Comparison of ENCODE assay signal across 8 cellular contexts in genomic region chrX:11381464-11381863, GRCh38.
DNase-seq lines count a peak whose midpoint lies in the region; ATAC-seq, FAIRE-seq and TF ChIP-seq lines count a peak whose summit lies in the region.

No MANE protein-coding gene starts in this region.

- intact Hi-C loops in endothelial cell of umbilical vein (cut with micrococcal nuclease), result loop anchor here (1.0 to 2.0 kb wide), 3 partner anchors 45 to 237 kb away; no protein-coding TSS in a partner anchor

- BruUV-seq in endothelial cell of umbilical vein (replicated peaks; lab: Mats Ljungman, UMichigan), result no TSS peak

- no peak for TF ChIP-seq POLR2A in endothelial cell of umbilical vein (IDR thresholded peaks at IDR 0.05; ENCODE audit: low read depth, low read length)

- H3K27me3 ChIP-seq in OCI-LY3 (ENCODE audit: low read depth, low read length) (no peaks in the 10 kb centered on the region), endothelial cell of umbilical vein (ENCODE audit: control insufficient read depth in 2 of 2, insufficient read depth in 2 of 2, low read length in 2 of 2) (no peaks in the 10 kb centered on the region)

- H3K9me3 ChIP-seq in OCI-LY3 (ENCODE audit: insufficient read depth, low read length) (no peaks in the 10 kb centered on the region), endothelial cell of umbilical vein (replicated peaks; ENCODE audit: control insufficient read depth, insufficient read depth, low read length) (no peaks in the 10 kb centered on the region)

- H3K4me1 Mint-ChIP-seq in activated naive CD8-positive, alpha-beta T cell treated with anti-CD3 and anti-CD28 coated beads for 36 hours, result no peaks in the 10 kb centered on the region

- H3K9me1 ChIP-seq in endothelial cell of umbilical vein (replicated peaks; ENCODE audit: control insufficient read depth, extremely low read depth, insufficient read depth, low read length), result no peaks in the 10 kb centered on the region

- no peak overlapping the region for H3K4me3 Mint-ChIP-seq in activated naive CD8-positive, alpha-beta T cell treated with anti-CD3 and anti-CD28 coated beads for 36 hours

- H3K79me2 ChIP-seq in OCI-LY3 (ENCODE audit: low read length) (no peaks in the 10 kb centered on the region), endothelial cell of umbilical vein (ENCODE audit: control insufficient read depth, insufficient read depth, low read length) (no peaks in the 10 kb centered on the region)

- H3K9me3 Mint-ChIP-seq in activated naive CD8-positive, alpha-beta T cell treated with anti-CD3 and anti-CD28 coated beads for 36 hours, result no peaks in the 10 kb centered on the region

- peak overlapping the region; percentile 61 for H3K4me3 ChIP-seq in OCI-LY3 (ENCODE audit: low read length)
- no peak overlapping the region for H3K4me3 ChIP-seq in endothelial cell of umbilical vein (replicated peaks in 1 of 3; ENCODE audit: insufficient read depth in 1 of 3, low read depth in 1 of 3, low read length in 3 of 3)

- H3K4me2 ChIP-seq in OCI-LY3 (ENCODE audit: low read length) (peak overlapping the region; percentile 67), endothelial cell of umbilical vein (ENCODE audit: insufficient read depth, low read length) (no peak overlapping the region)

- no peaks in the 10 kb centered on the region for H3K36me3 ChIP-seq in OCI-LY3 (replicated peaks; ENCODE audit: low read depth, low read length)
- no peaks in the 10 kb centered on the region for H3K36me3 ChIP-seq in endothelial cell of umbilical vein (ENCODE audit: control insufficient read depth in 2 of 2, extremely low read depth in 1 of 2, insufficient read depth in 2 of 2, low read length in 2 of 2)

- dilution Hi-C loops in endothelial cell of umbilical vein (cut with MboI; ENCODE audit: extremely low pct_ligation_motif_present, low sequenced_read_pairs), result no loop called here

- peak; percentile 58 for DNase-seq in DMS53 (lab: John Stamatoyannopoulos, UW)
- DNase-seq in GM19239 (ENCODE audit: insufficient read length, low spot score), result no peak
- peak; percentile 74 for DNase-seq in endothelial cell of umbilical vein (ENCODE audit: low read depth, low spot score)
- peak; percentile 44 for DNase-seq in mucosa of gallbladder (ENCODE audit: low spot score)
- no peak for DNase-seq in stimulated activated CD4-positive, alpha-beta T cell treated with anti-CD3 and anti-CD28 coated beads, Interleukin-4, amount 100 ng/mL, for 24 hours
- DNase-seq in activated naive CD8-positive, alpha-beta T cell treated with anti-CD3 and anti-CD28 coated beads for 36 hours, result no peak

- H3K36me3 Mint-ChIP-seq in activated naive CD8-positive, alpha-beta T cell treated with anti-CD3 and anti-CD28 coated beads for 36 hours, result no peaks in the 10 kb centered on the region

- CTCF ChIA-PET in endothelial cell of umbilical vein (lab: Charles Lee), result interaction anchor here (0.6 to 2.6 kb wide), 32 partner anchors 9 to 389 kb away, joined by 3 to 21 read pairs (median 4); no protein-coding TSS in a partner anchor

- POLR2A ChIA-PET in endothelial cell of umbilical vein (lab: Charles Lee), result no interaction called here

- H2AFZ ChIP-seq in OCI-LY3 (ENCODE audit: low read depth, low read length) (peak overlapping the region; percentile 74), endothelial cell of umbilical vein (ENCODE audit: low read depth, low read length) (no peak overlapping the region)

- peak; percentile 95 for ATAC-seq in HG03354 (IDR thresholded peaks at IDR 0.05; ENCODE audit: poor library complexity, severe bottlenecking, unreplicated experiment)

- peak overlapping the region; percentile 35; the same call in 1 of the 2 replicates for H3K9ac ChIP-seq in OCI-LY3 (ENCODE audit: low read length)
- H3K9ac ChIP-seq in endothelial cell of umbilical vein (replicated peaks; ENCODE audit: extremely low read depth, insufficient read depth, low read length), result no peak overlapping the region

- peaks cover 8% of the 10 kb centered on the region; the same call in 1 of the 2 replicates for H3K4me1 ChIP-seq in OCI-LY3 (ENCODE audit: low read length)
- peaks cover 3% of the 10 kb centered on the region for H3K4me1 ChIP-seq in endothelial cell of umbilical vein (ENCODE audit: control insufficient read depth, extremely low read depth, insufficient read depth, low read length)

- TF ChIP-seq CTCF in OCI-LY3 (IDR thresholded peaks at IDR 0.05; ENCODE audit: low read depth, low read length) (peak; percentile 59), endothelial cell of umbilical vein (IDR thresholded peaks at IDR 0.05; ENCODE audit: extremely low read depth in 1 of 2, insufficient read depth in 1 of 2, low read depth in 1 of 2, low read length in 2 of 2) (peak; percentile 35 to 46)

- H3K27ac Mint-ChIP-seq in activated naive CD8-positive, alpha-beta T cell treated with anti-CD3 and anti-CD28 coated beads for 36 hours, result no peak overlapping the region

- H3K27me3 Mint-ChIP-seq in activated naive CD8-positive, alpha-beta T cell treated with anti-CD3 and anti-CD28 coated beads for 36 hours, result peaks cover 3% of the 10 kb centered on the region

- H4K20me1 ChIP-seq in OCI-LY3 (ENCODE audit: insufficient read depth, low read length), result no peaks in the 10 kb centered on the region
- H4K20me1 ChIP-seq in endothelial cell of umbilical vein (replicated peaks; ENCODE audit: control insufficient read depth, extremely low read depth, insufficient read depth, low read length), result no peaks in the 10 kb centered on the region

- H3K27ac ChIP-seq in OCI-LY3 (ENCODE audit: low read length) (no peak overlapping the region), endothelial cell of umbilical vein (ENCODE audit: insufficient read depth, low read depth, low read length) (no peak overlapping the region)

- peak; percentile 84 for FAIRE-seq in GM19239 (lab: Jason Lieb, UNC)
- FAIRE-seq in endothelial cell of umbilical vein (lab: Jason Lieb, UNC), result peak; percentile 65

TF ChIP-seq in endothelial cell of umbilical vein, 7 proteins besides CTCF, POLR2A, EP300 and RAD21:
- no peak for TF ChIP-seq EZH2 (IDR thresholded peaks at IDR 0.05; ENCODE audit: borderline replicate concordance, low read depth, low read length, severe bottlenecking)
- TF ChIP-seq GATA2 (IDR thresholded peaks at IDR 0.05; ENCODE audit: insufficient read depth, insufficient read length, low read depth, low read length), result no peak
- no peak for TF ChIP-seq POLR2AphosphoS5 (IDR thresholded peaks at IDR 0.05; ENCODE audit: insufficient read depth, low read depth, low read length)
- TF ChIP-seq JUN (IDR thresholded peaks at IDR 0.05; ENCODE audit: borderline replicate concordance, insufficient read depth, insufficient read length, low read depth), result no peak
- TF ChIP-seq MYC (IDR thresholded peaks at IDR 0.05; ENCODE audit: low read depth, low read length), result no peak
- TF ChIP-seq MAX (IDR thresholded peaks at IDR 0.05; ENCODE audit: insufficient read depth, insufficient read length), result no peak
- no peak for TF ChIP-seq FOS (IDR thresholded peaks at IDR 0.05; ENCODE audit: borderline replicate concordance, insufficient read depth, low read length)

Comparison
In these comparisons a context has a peak if more than half of its experiments do, and no peak if none do; other contexts are left out.
1. DNase-seq: peak in DMS53 (single experiment), endothelial cell of umbilical vein (single experiment) and mucosa of gallbladder (single experiment); none in GM19239 (single experiment), stimulated activated CD4-positive, alpha-beta T cell treated with anti-CD3 and anti-CD28 coated beads, Interleukin-4, amount 100 ng/mL, for 24 hours (single experiment) and activated naive CD8-positive, alpha-beta T cell treated with anti-CD3 and anti-CD28 coated beads for 36 hours (single experiment).